Comparison of ENCODE assay signal across 17 cellular contexts in the genomic region with DNA sequence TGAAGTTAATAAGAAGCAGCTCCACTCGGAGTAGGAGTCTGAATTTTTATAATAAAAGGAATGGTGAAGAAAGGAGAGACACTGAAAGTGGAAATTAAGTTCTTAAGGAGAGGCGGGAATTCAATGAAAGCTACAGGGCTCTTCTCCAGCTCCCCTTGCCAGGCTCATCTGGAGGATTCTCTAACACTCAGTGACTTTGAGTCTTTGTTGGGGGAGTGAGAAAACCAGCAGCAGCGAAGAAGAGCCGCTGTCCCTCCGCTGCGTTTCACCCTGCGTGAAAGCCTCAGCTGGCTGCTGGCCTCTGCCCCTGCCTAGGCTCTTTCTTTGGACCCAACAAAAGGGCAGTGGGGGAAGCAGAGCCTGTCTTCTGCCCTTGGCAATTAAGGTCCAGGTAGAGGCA.
"Had no signal": no experiment of that assay in that cellular context is flagged by ENCODE, and none has a peak within 500 bp of the region (broad histone marks: within the 10 kb centered on the region; RNA-seq: fewer than 3 reads in every experiment).

No MANE protein-coding gene starts in this region.

- H3K27me3 Mint-ChIP-seq: stimulated activated naive B cell treated with anti-CD40 and anti-IgM and Interleukin-4, amounts not matched to agents 10 μg/mL and 1 μg/mL and 100 μg/mL, for 72 hours; stimulated activated naive CD8-positive, alpha-beta T cell treated with anti-CD3 and anti-CD28 coated beads, Interleukin-15, Interleukin-2, amounts not matched to agents 100 ng/mL and 50 ng/mL, for 24 hours had no signal

- H3K36me3 ChIP-seq: neutrophil, pancreas, sigmoid colon, spleen, thoracic aorta, tibial nerve, upper lobe of left lung had no signal

- H3K9me3 Mint-ChIP-seq: nephron progenitor cell had no signal

- H3K27ac ChIP-seq: neutrophil, pancreas, sigmoid colon, spleen, thoracic aorta, tibial nerve, upper lobe of left lung had no signal

- H3K4me3 Mint-ChIP-seq: naive thymus-derived CD8-positive, alpha-beta T cell; nephron progenitor cell; stimulated activated naive B cell treated with anti-CD40 and anti-IgM and Interleukin-4, amounts not matched to agents 10 μg/mL and 1 μg/mL and 100 μg/mL, for 72 hours; stimulated activated naive CD8-positive, alpha-beta T cell treated with anti-CD3 and anti-CD28 coated beads, Interleukin-15, Interleukin-2, amounts not matched to agents 100 ng/mL and 50 ng/mL, for 24 hours had no signal

- H3K4me3 ChIP-seq: pancreas, sigmoid colon, spleen, thoracic aorta, tibial nerve, upper lobe of left lung had no signal

- H3K36me3 Mint-ChIP-seq: stimulated activated naive B cell treated with anti-CD40 and anti-IgM and Interleukin-4, amounts not matched to agents 10 μg/mL and 1 μg/mL and 100 μg/mL, for 72 hours had no signal

- H3K27me3 ChIP-seq: neutrophil, pancreas, sigmoid colon, tibial nerve, upper lobe of left lung had no signal

- DNase-seq: cortex of kidney; effector CD4-positive, alpha-beta T cell; head of caudate nucleus; kidney; naive thymus-derived CD8-positive, alpha-beta T cell; nephron progenitor cell; pancreas; sigmoid colon; spleen; stimulated activated CD4-positive, alpha-beta T cell treated with anti-CD3 and anti-CD28 coated beads, Interleukin-2, amount 100 ng/mL, for 48 hours; stimulated activated naive B cell treated with anti-CD40 and anti-IgM and Interleukin-4, amounts not matched to agents 10 μg/mL and 1 μg/mL and 100 μg/mL, for 72 hours; upper lobe of left lung had no signal

- H3K4me1 ChIP-seq: pancreas, spleen, upper lobe of left lung had no signal

- H3K9me3 ChIP-seq: neutrophil, pancreas, sigmoid colon, spleen, thoracic aorta, tibial nerve, upper lobe of left lung had no signal

- H3K4me1 Mint-ChIP-seq: naive thymus-derived CD8-positive, alpha-beta T cell; stimulated activated naive B cell treated with anti-CD40 and anti-IgM and Interleukin-4, amounts not matched to agents 10 μg/mL and 1 μg/mL and 100 μg/mL, for 72 hours had no signal

- H3K27ac Mint-ChIP-seq: naive thymus-derived CD8-positive, alpha-beta T cell; nephron progenitor cell; progenitor cell of endocrine pancreas; stimulated activated naive B cell treated with anti-CD40 and anti-IgM and Interleukin-4, amounts not matched to agents 10 μg/mL and 1 μg/mL and 100 μg/mL, for 72 hours; stimulated activated naive CD8-positive, alpha-beta T cell treated with anti-CD3 and anti-CD28 coated beads, Interleukin-15, Interleukin-2, amounts not matched to agents 100 ng/mL and 50 ng/mL, for 24 hours had no signal
